ENCODE assay signal across 22 cellular contexts in genomic region chr13:114185182-114185971, GRCh38. TPM values are rescaled to one million over a fixed set of nuclear protein-coding genes. Genes with fewer than 3 reads are reported as not detected.
A peak's percentile ranks its signal among the peaks of the same experiment; 100 is the strongest.
DNase-seq lines count a peak whose midpoint lies in the region; ATAC-seq and TF ChIP-seq lines count a peak whose summit lies in the region.
"Had no signal": no experiment of that assay in that cellular context is flagged by ENCODE, and none has a peak within 500 bp of the region (broad histone marks: within the 10 kb centered on the region; RNA-seq: fewer than 3 reads in every experiment).

No MANE protein-coding gene starts in this region.

- no peak overlapping the region for H3K23ac ChIP-seq in trophoblast cell (ENCODE audit: low read length)

- H3K36me3 ChIP-seq in right atrium auricular region (no peaks in the 10 kb centered on the region), trophoblast cell (ENCODE audit: control insufficient read depth in 1 of 2, insufficient read depth in 2 of 2, low read length in 2 of 2) (no peaks in the 10 kb centered on the region), aorta (ENCODE audit: control insufficient read depth in 1 of 2, insufficient read depth in 2 of 2, low read length in 1 of 2) (no peaks in the 10 kb centered on the region)
- H3K36me3 ChIP-seq: MG63, SJCRH30 had no signal

- no peak overlapping the region for H3K27ac ChIP-seq in right atrium auricular region
- H3K27ac ChIP-seq in trophoblast cell (ENCODE audit: low read depth, low read length): no peak overlapping the region
- no peak overlapping the region for H3K27ac ChIP-seq in aorta (ENCODE audit: low read depth in 1 of 2, low read length in 2 of 2)
- H3K27ac ChIP-seq: SJCRH30 had no signal

- H2AK5ac ChIP-seq in trophoblast cell (ENCODE audit: low read length): no peak overlapping the region

- peak; percentile 87 for ATAC-seq in Right ventricle myocardium superior (ENCODE audit: poor library complexity)
- peak; percentile 97 for ATAC-seq in left ventricle myocardium superior
- no peak for ATAC-seq in aorta (ENCODE audit: low FRiP score)
- no peak for ATAC-seq in HG03354 (IDR thresholded peaks at IDR 0.05; ENCODE audit: poor library complexity, severe bottlenecking, unreplicated experiment)
- ATAC-seq: GM23338 had no signal

- H3K9me3 ChIP-seq in right atrium auricular region (no peaks in the 10 kb centered on the region), trophoblast cell (ENCODE audit: insufficient read depth, low read depth, low read length) (peaks cover 3% of the 10 kb centered on the region), aorta (ENCODE audit: control insufficient read depth, low read length) (no peaks in the 10 kb centered on the region)

- H3K4me2 ChIP-seq in trophoblast cell (ENCODE audit: low read length): no peak overlapping the region
- H3K4me2 ChIP-seq: GM23338 had no signal

- H3K4me1 ChIP-seq in right atrium auricular region: peaks cover 0 to 7% of the 10 kb centered on the region in 2 donors
- H3K4me1 ChIP-seq in trophoblast cell (ENCODE audit: control insufficient read depth in 1 of 2, insufficient read depth in 2 of 2, low read length in 2 of 2): no peaks in the 10 kb centered on the region
- H3K4me1 ChIP-seq in aorta (ENCODE audit: control insufficient read depth in 1 of 2, insufficient read depth in 2 of 2, low read length in 2 of 2): no peaks in the 10 kb centered on the region
- H3K4me1 ChIP-seq: SJCRH30 had no signal

- no peaks in the 10 kb centered on the region for H3K79me1 ChIP-seq in trophoblast cell (ENCODE audit: low read length)

- no peak overlapping the region for H3K4ac ChIP-seq in trophoblast cell (ENCODE audit: low read depth, low read length)

- H3K27me3 ChIP-seq in right atrium auricular region (no peaks in the 10 kb centered on the region), trophoblast cell (ENCODE audit: insufficient read depth, low read length) (peaks cover 4% of the 10 kb centered on the region), aorta (ENCODE audit: control insufficient read depth in 1 of 2, insufficient read depth in 2 of 2, low read length in 1 of 2) (no peaks in the 10 kb centered on the region)
- H3K27me3 ChIP-seq: MG63, SJCRH30 had no signal

- no peak overlapping the region for H4K12ac ChIP-seq in trophoblast cell (ENCODE audit: low read depth, low read length)

- H3K18ac ChIP-seq in trophoblast cell (ENCODE audit: low read length): no peak overlapping the region

- H3K14ac ChIP-seq in trophoblast cell (ENCODE audit: low read length): no peak overlapping the region

- H3K4me3 ChIP-seq in right atrium auricular region (no peak overlapping the region), trophoblast cell (ENCODE audit: low read depth, low read length) (peak overlapping the region; percentile 43), aorta (ENCODE audit: low read length in 2 of 2) (no peak overlapping the region)
- H3K4me3 ChIP-seq: GM23338, MG63, SJCRH30 had no signal

- no peak overlapping the region for H2AFZ ChIP-seq in trophoblast cell (ENCODE audit: insufficient read depth, low read length, poor library complexity)
- H2AFZ ChIP-seq: GM23338 had no signal

- H4K8ac ChIP-seq in trophoblast cell (ENCODE audit: low read depth, low read length): no peak overlapping the region

- H2BK12ac ChIP-seq in trophoblast cell (ENCODE audit: low read length): no peak overlapping the region

- H3K79me2 ChIP-seq in trophoblast cell (ENCODE audit: control insufficient read depth, insufficient read depth, low read length, poor library complexity): no peaks in the 10 kb centered on the region

- DNase-seq in Right ventricle myocardium superior (peak; percentile 67), right atrium auricular region (ENCODE audit: low spot score) (no peak), left ventricle myocardium superior (peak; percentile 70), trophoblast cell (no peak), HT-29 (ENCODE audit: low spot score) (no peak), aorta (no peak)
- DNase-seq: Calu3, DMS153, DND-41, HCEC 1CT, IMR-90, KG1, MG63, NCI-H2029, NCI-H446, NCI-H524 treated with DMSO at 0.1 percent for 48 hours, NCI-H774, SJCRH30 had no signal

- H3K9ac ChIP-seq in trophoblast cell (ENCODE audit: low read length): no peak overlapping the region

- no peak overlapping the region for H2BK120ac ChIP-seq in trophoblast cell (ENCODE audit: insufficient read depth, low read length, poor library complexity)

- no peak overlapping the region for H2BK5ac ChIP-seq in trophoblast cell (ENCODE audit: low read depth, low read length, poor library complexity)

- intact Hi-C loops in Right ventricle myocardium superior (cut with DNase I) (no loop called here), left ventricle myocardium superior (cut with micrococcal nuclease) (no loop called here), aorta (cut with DNase I) (no loop called here)

- TF ChIP-seq CTCF in right atrium auricular region (IDR thresholded peaks at IDR 0.05): no peak

- no CpG with 5 or more reads among the region's 15 CpGs for WGBS in trophoblast cell (ENCODE audit: extremely low coverage, insufficient coverage, insufficient read length)
- WGBS in aorta, 2 donors: 49 to 52% methylated on average over 15 of the region's 15 CpGs

- no peak overlapping the region for H4K91ac ChIP-seq in trophoblast cell (ENCODE audit: low read depth, low read length)

RNA-seq across cellular contexts. Expression of gene CFAP97D2, which starts 6.3 kb away (rescaled TPM):
- total RNA-seq in Right ventricle myocardium superior (not detected), right atrium auricular region (not detected), left ventricle myocardium superior (not detected), aorta (not detected)
- not detected in 2 replicates for polyA plus RNA-seq in trophoblast cell (2013)
- not detected in 2 replicates for total RNA-seq in HT-29 (2014; rRNA removed; shearing (Covaris generic))
- polyA plus RNA-seq in aorta: not detected
- total RNA-seq: A172, Calu3, GM23338, IMR-90 had no signal
- polyA plus RNA-seq: BJ, GM23338, IMR-90 had no signal

RNA-seq across cellular contexts. Expression of gene CDC16, which starts 49.3 kb away (rescaled TPM):
- 34.2 TPM for total RNA-seq in Right ventricle myocardium superior
- total RNA-seq in right atrium auricular region: 10 to 100 TPM; 21.1 to 31.8 TPM
- 35.9 TPM for total RNA-seq in left ventricle myocardium superior
- 48.8 and 50.6 TPM in 2 replicates for polyA plus RNA-seq in trophoblast cell (2013)
- total RNA-seq in HT-29 (2014; rRNA removed; shearing (Covaris generic)): 28.6 and 31.1 TPM in 2 replicates
- 10 to 100 TPM; 47.5 to 65.2 TPM for total RNA-seq in aorta
- 10 to 100 TPM; 31.1 to 86.9 TPM for polyA plus RNA-seq in aorta

RNA-seq across cellular contexts. Expression of gene RASA3, which starts 53.0 kb away (rescaled TPM):
- total RNA-seq in Right ventricle myocardium superior (11.2 TPM), right atrium auricular region (10 to 100 TPM; 10.2 to 13.2 TPM), left ventricle myocardium superior (12.3 TPM), aorta (10 to 100 TPM; 34.8 to 42.3 TPM)
- 12.8 and 13.0 TPM in 2 replicates for polyA plus RNA-seq in trophoblast cell (2013)
- 24.9 and 25.1 TPM in 2 replicates for total RNA-seq in HT-29 (2014; rRNA removed; shearing (Covaris generic))
- 10 to 100 TPM in 1 of 2 donors, 1 to 10 TPM in 1; 8.1 to 23.0 TPM for polyA plus RNA-seq in aorta

Comparison
In these comparisons a context has a peak if more than half of its experiments do, and no peak if none do; other contexts are left out.
1. DNase-seq: peak in Right ventricle myocardium superior (single experiment) and left ventricle myocardium superior (single experiment); none in right atrium auricular region (single experiment), trophoblast cell (0 of 2), HT-29 (single experiment) and aorta (0 of 2).
2. ATAC-seq: peak in Right ventricle myocardium superior (single experiment) and left ventricle myocardium superior (single experiment); none in aorta (single experiment) and HG03354 (single experiment).